In the genomic region with DNA sequence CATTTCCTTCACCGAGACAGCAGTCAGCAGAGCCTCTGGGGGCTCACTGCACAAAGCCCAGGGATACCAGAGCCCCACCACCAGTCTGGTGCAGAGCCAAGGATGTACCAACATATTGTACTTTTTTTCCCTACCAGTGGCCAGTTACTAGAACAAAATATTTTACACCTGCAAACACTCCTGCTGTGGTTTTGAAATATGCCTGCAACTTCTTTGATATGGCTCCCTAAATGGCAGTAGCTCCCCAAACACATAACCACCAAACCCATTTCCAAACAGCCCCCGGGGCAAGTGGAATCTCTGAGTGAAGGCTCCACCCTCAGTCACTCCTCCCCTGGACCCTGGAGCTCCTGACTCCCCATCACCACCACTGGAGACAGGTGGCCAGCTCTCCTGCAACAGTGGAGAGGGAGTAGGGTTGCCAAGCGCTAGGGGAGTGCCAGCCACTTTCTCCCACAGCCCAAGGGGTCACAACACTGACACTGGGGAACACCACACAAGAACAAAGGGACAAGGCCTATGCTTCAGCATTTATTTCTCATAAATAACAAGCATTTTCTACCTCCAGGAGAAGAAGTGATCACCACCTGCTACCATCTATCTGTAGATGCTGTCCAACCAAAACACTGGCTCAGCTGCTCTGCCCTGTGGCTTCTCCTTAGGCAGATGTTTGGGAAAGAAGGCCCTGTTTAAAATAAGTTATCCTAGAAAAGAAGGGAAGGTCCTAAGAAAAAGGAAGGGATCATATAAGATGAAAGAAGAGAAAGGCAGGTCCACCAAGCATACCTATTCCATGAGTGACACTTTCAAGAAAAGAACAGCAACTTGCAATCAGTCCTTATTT, we compare ENCODE assay signal across 14 cellular contexts. TPM values are rescaled to one million over a fixed set of nuclear protein-coding genes. Genes with fewer than 3 reads are reported as not detected.
DNase-seq lines count a peak whose midpoint lies in the region; ATAC-seq and TF ChIP-seq lines count a peak whose summit lies in the region.
"Had no signal": no experiment of that assay in that cellular context is flagged by ENCODE, and none has a peak within 500 bp of the region (broad histone marks: within the 10 kb centered on the region; RNA-seq: fewer than 3 reads in every experiment).

No MANE protein-coding gene starts in this region.

- no peak for TF ChIP-seq CTCF in esophagus squamous epithelium (IDR thresholded peaks at IDR 0.05)

- intact Hi-C loops in esophagus squamous epithelium (cut with DNase I), result no loop called here

- no peaks in the 10 kb centered on the region for H3K27me3 Mint-ChIP-seq in activated T-cell treated with anti-CD3 and anti-CD28 coated beads, Interleukin-2, amount 50 U/mL, for 72 hours (ENCODE audit: low read depth)
- H3K27me3 Mint-ChIP-seq in T-cell, result no peaks in the 10 kb centered on the region

- no peak overlapping the region for H3K4me3 ChIP-seq in esophagus squamous epithelium
- H3K4me3 ChIP-seq: PC-9, testis had no signal

- H3K9me3 ChIP-seq in esophagus squamous epithelium, result no peaks in the 10 kb centered on the region
- H3K9me3 ChIP-seq: testis had no signal

- peaks cover 0 to 8% (median 0%) of the 10 kb centered on the region in 3 donors for H3K36me3 ChIP-seq in esophagus squamous epithelium

- CTCF ChIA-PET in T-cell (lab: Charles Lee), result interaction anchor here (1.7 to 1.8 kb wide), 2 partner anchors 8 to 11 kb away, joined by 3 to 5 read pairs; no protein-coding TSS in a partner anchor

- peaks cover 20 to 83% (median 44%) of the 10 kb centered on the region in 3 donors for H3K4me1 ChIP-seq in esophagus squamous epithelium

- peaks cover 0 to 3% of the 10 kb centered on the region in 2 donors for H3K36me3 Mint-ChIP-seq in activated T-cell treated with anti-CD3 and anti-CD28 coated beads, Interleukin-2, amount 50 U/mL, for 72 hours (ENCODE audit: insufficient read depth in 2 of 2)
- peaks cover 6% of the 10 kb centered on the region for H3K36me3 Mint-ChIP-seq in T-cell

- POLR2A ChIA-PET in T-cell (lab: Charles Lee), result no interaction called here

- ATAC-seq in activated T-cell treated with anti-CD3 and anti-CD28 coated beads, Interleukin-2, amount 50 U/mL, for 72 hours (replicated peaks in 1 of 2), result no peak
- ATAC-seq in T-cell (replicated peaks in 1 of 4), result no peak

- no peaks in the 10 kb centered on the region for H3K9me3 Mint-ChIP-seq in activated T-cell treated with anti-CD3 and anti-CD28 coated beads, Interleukin-2, amount 50 U/mL, for 72 hours
- H3K9me3 Mint-ChIP-seq in T-cell, result no peaks in the 10 kb centered on the region

- no peak for TF ChIP-seq POLR2A in esophagus squamous epithelium (IDR thresholded peaks at IDR 0.05)

- H3K4me3 Mint-ChIP-seq in activated T-cell treated with anti-CD3 and anti-CD28 coated beads, Interleukin-2, amount 50 U/mL, for 72 hours, result no peak overlapping the region
- peak overlapping the region in 1 of 3 donors; percentile 43 for H3K4me3 Mint-ChIP-seq in T-cell

- no peaks in the 10 kb centered on the region for H3K27me3 ChIP-seq in esophagus squamous epithelium
- H3K27me3 ChIP-seq: testis had no signal

- H3K4me1 Mint-ChIP-seq in activated T-cell treated with anti-CD3 and anti-CD28 coated beads, Interleukin-2, amount 50 U/mL, for 72 hours (ENCODE audit: low read depth), result peaks cover 62% of the 10 kb centered on the region
- peaks cover 74 to 84% (median 78%) of the 10 kb centered on the region in 3 donors for H3K4me1 Mint-ChIP-seq in T-cell

- H3K27ac ChIP-seq in substantia nigra (ENCODE audit: low read depth, low read length, poor library complexity, severe bottlenecking) (peak overlapping the region; percentile 18), esophagus squamous epithelium (no peak overlapping the region)
- H3K27ac ChIP-seq: PC-9, testis had no signal

- WGBS in esophagus squamous epithelium, 2 donors, result 44 to 58% methylated on average over 2 of the region's 3 CpGs

- peak overlapping the region; percentile 85 for H3K27ac Mint-ChIP-seq in activated T-cell treated with anti-CD3 and anti-CD28 coated beads, Interleukin-2, amount 50 U/mL, for 72 hours
- peak overlapping the region; percentile 90 to 95 for H3K27ac Mint-ChIP-seq in T-cell

- no peak for DNase-seq in activated T-cell treated with anti-CD3 and anti-CD28 coated beads, Interleukin-2, amount 50 U/mL, for 72 hours
- no peak for DNase-seq in activated T-cell treated with anti-CD3 and anti-CD28 coated beads for 4 hours
- no peak for DNase-seq in T-cell
- DNase-seq in mesenteric fat pad (ENCODE audit: low spot score), result peak; percentile 41
- no peak for DNase-seq in substantia nigra (lab: John Stamatoyannopoulos, UW)
- no peak for DNase-seq in HPDE6-E6E7 (ENCODE audit: extremely low spot score)
- no peak for DNase-seq in esophagus squamous epithelium (lab: John Stamatoyannopoulos, UW)
- DNase-seq in NCI-H1048 (lab: John Stamatoyannopoulos, UW), result no peak
- DNase-seq: amygdala, GF-D8, NCI-H510A treated with DMSO at 0.1 percent for 48 hours, PC-9, testis had no signal

RNA-seq across cellular contexts. Expression of gene DGCR2, which starts 15.1 kb away (rescaled TPM):
- 10 to 100 TPM; 24.4 to 28.5 TPM for total RNA-seq in activated T-cell treated with anti-CD3 and anti-CD28 coated beads, Interleukin-2, amount 50 U/mL, for 72 hours
- total RNA-seq in T-cell, result 10 to 100 TPM; 50.9 to 79.2 (median 71.5) TPM
- 30.2 TPM for total RNA-seq in mesenteric fat pad
- total RNA-seq in esophagus squamous epithelium, result 10 to 100 TPM; 42.5 to 75.2 (median 50.8) TPM

RNA-seq across cellular contexts. Expression of gene TSSK2, which starts 24.0 kb away (rescaled TPM):
- not detected for total RNA-seq in activated T-cell treated with anti-CD3 and anti-CD28 coated beads, Interleukin-2, amount 50 U/mL, for 72 hours
- total RNA-seq in T-cell (under 1 TPM in 1 of 5 donors, not detected in 4; 0.37 TPM), mesenteric fat pad (not detected), esophagus squamous epithelium (under 1 TPM in 1 of 4 donors, not detected in 3; 0.18 TPM)
- total RNA-seq: PC-9, pulmonary artery endothelial cell had no signal

RNA-seq across cellular contexts. Expression of gene ESS2, which starts 37.3 kb away (rescaled TPM):
- 10 to 100 TPM; 16.0 to 19.7 TPM for total RNA-seq in activated T-cell treated with anti-CD3 and anti-CD28 coated beads, Interleukin-2, amount 50 U/mL, for 72 hours
- total RNA-seq in T-cell (10 to 100 TPM; 20.9 to 40.4 (median 22.9) TPM), mesenteric fat pad (10.9 TPM), esophagus squamous epithelium (10 to 100 TPM in 2 of 4 donors, 1 to 10 TPM in 2; 7.8 to 12.4 (median 10.4) TPM)

RNA-seq across cellular contexts. Expression of gene GSC2, which starts 43.0 kb away (rescaled TPM):
- total RNA-seq in activated T-cell treated with anti-CD3 and anti-CD28 coated beads, Interleukin-2, amount 50 U/mL, for 72 hours, result not detected
- total RNA-seq in T-cell (not detected), mesenteric fat pad (not detected), esophagus squamous epithelium (not detected)
- total RNA-seq: PC-9 had no signal
